ENCODE assay signal across 23 cellular contexts in genomic region chr5:33530183-33530962, GRCh38.
DNase-seq lines count a peak whose midpoint lies in the region; TF ChIP-seq lines count a peak whose summit lies in the region.
"Had no signal": no experiment of that assay in that cellular context is flagged by ENCODE, and none has a peak within 500 bp of the region (broad histone marks: within the 10 kb centered on the region; RNA-seq: fewer than 3 reads in every experiment).

No MANE protein-coding gene starts in this region.

- H3K27ac ChIP-seq in BLaER1 treated with 17β-estradiol and CSF1 and Interleukin-3, amounts not matched to agents 10 nM and 100 nM, result no peak overlapping the region
- H3K27ac ChIP-seq in breast epithelium, result no peak overlapping the region
- H3K27ac ChIP-seq: thyroid gland had no signal

- no peaks in the 10 kb centered on the region for H4K20me1 ChIP-seq in BLaER1 treated with 17β-estradiol and CSF1 and Interleukin-3, amounts not matched to agents 10 nM and 100 nM

- no peak for TF ChIP-seq POLR2A in breast epithelium (IDR thresholded peaks at IDR 0.05)

- H3K4me3 ChIP-seq in BLaER1 treated with 17β-estradiol and CSF1 and Interleukin-3, amounts not matched to agents 10 nM and 100 nM, result no peak overlapping the region
- H3K4me3 ChIP-seq in H7 (ENCODE audit: insufficient read depth, low read depth, low read length), result no peak overlapping the region
- no peak overlapping the region for H3K4me3 ChIP-seq in Caco-2 (ENCODE audit: low read depth, low read length)
- no peak overlapping the region for H3K4me3 ChIP-seq in breast epithelium
- H3K4me3 ChIP-seq: thyroid gland had no signal

- no peaks in the 10 kb centered on the region for H3K36me3 ChIP-seq in BLaER1 treated with 17β-estradiol and CSF1 and Interleukin-3, amounts not matched to agents 10 nM and 100 nM
- H3K36me3 ChIP-seq in H7 (replicated peaks; ENCODE audit: control insufficient read depth, insufficient read depth, low read length), result no peaks in the 10 kb centered on the region
- no peaks in the 10 kb centered on the region for H3K36me3 ChIP-seq in Caco-2 (ENCODE audit: control insufficient read depth, insufficient read depth, low read length)
- H3K36me3 ChIP-seq in breast epithelium, result no peaks in the 10 kb centered on the region
- H3K36me3 ChIP-seq: thyroid gland had no signal

- H3K27me3 Mint-ChIP-seq in Caco-2 (ENCODE audit: insufficient read depth, unreplicated experiment), result peaks cover 9% of the 10 kb centered on the region
- H3K27me3 Mint-ChIP-seq: activated CD4-positive, alpha-beta T cell treated with anti-CD3 and anti-CD28 coated beads, Interleukin-2, amount 10 ng/mL, durations not matched to agents 7 days and 5 days had no signal

- H3K4me1 ChIP-seq in BLaER1 treated with 17β-estradiol and CSF1 and Interleukin-3, amounts not matched to agents 10 nM and 100 nM, result peaks cover 0 to 16% (median 14%) of the 10 kb centered on the region in 10 experiments; a peak in 16 of 20 replicates
- H3K4me1 ChIP-seq in Caco-2, result no peaks in the 10 kb centered on the region
- H3K4me1 ChIP-seq in breast epithelium, result no peaks in the 10 kb centered on the region

- H3K4me2 ChIP-seq in BLaER1 treated with 17β-estradiol and CSF1 and Interleukin-3, amounts not matched to agents 10 nM and 100 nM, result peak overlapping the region in 9 of 11 experiments; percentile 23 to 49 (median 41); a peak in 16 of 22 replicates

- CTCF ChIA-PET in Caco-2 (lab: Charles Lee), result no interaction called here

- intact Hi-C loops in Caco-2 (cut with micrococcal nuclease; ENCODE audit: unreplicated experiment) (no loop called here), breast epithelium (cut with DNase I; ENCODE audit: low total_unique reads) (no loop called here)

- no peaks in the 10 kb centered on the region for H3K4me1 Mint-ChIP-seq in Caco-2 (ENCODE audit: low read depth, unreplicated experiment)
- H3K4me1 Mint-ChIP-seq: activated CD4-positive, alpha-beta T cell treated with anti-CD3 and anti-CD28 coated beads, Interleukin-2, amount 10 ng/mL, durations not matched to agents 7 days and 5 days; immature natural killer cell had no signal

- no peak overlapping the region for H3K4me3 Mint-ChIP-seq in Caco-2 (ENCODE audit: unreplicated experiment)
- H3K4me3 Mint-ChIP-seq: activated CD4-positive, alpha-beta T cell treated with anti-CD3 and anti-CD28 coated beads, Interleukin-2, amount 10 ng/mL, durations not matched to agents 7 days and 5 days; IgD-negative memory B cell; immature natural killer cell had no signal

- POLR2A ChIA-PET in Caco-2 (lab: Charles Lee), result no interaction called here

- TF ChIP-seq CTCF in Caco-2 (IDR thresholded peaks at IDR 0.05; ENCODE audit: insufficient read depth in 1 of 2, low read depth in 1 of 2, low read length in 1 of 2, severe bottlenecking in 1 of 2, unreplicated experiment in 1 of 2) (no peak), breast epithelium (IDR thresholded peaks at IDR 0.05) (no peak)

- H3K9ac ChIP-seq in BLaER1 treated with 17β-estradiol and CSF1 and Interleukin-3, amounts not matched to agents 10 nM and 100 nM, result no peak overlapping the region

- H3K36me3 Mint-ChIP-seq in Caco-2 (ENCODE audit: insufficient read depth, unreplicated experiment), result no peaks in the 10 kb centered on the region
- H3K36me3 Mint-ChIP-seq: IgD-negative memory B cell, immature natural killer cell had no signal

- H3K9me3 Mint-ChIP-seq in Caco-2 (ENCODE audit: unreplicated experiment), result no peaks in the 10 kb centered on the region
- H3K9me3 Mint-ChIP-seq: activated CD4-positive, alpha-beta T cell treated with anti-CD3 and anti-CD28 coated beads, Interleukin-2, amount 10 ng/mL, durations not matched to agents 7 days and 5 days had no signal

- no peaks in the 10 kb centered on the region for H3K27me3 ChIP-seq in BLaER1 treated with 17β-estradiol and CSF1 and Interleukin-3, amounts not matched to agents 10 nM and 100 nM
- no peaks in the 10 kb centered on the region for H3K27me3 ChIP-seq in H7 (ENCODE audit: control insufficient read depth, insufficient read depth, low read length)
- no peaks in the 10 kb centered on the region for H3K27me3 ChIP-seq in Caco-2 (replicated peaks; ENCODE audit: control insufficient read depth, insufficient read depth, low read length)
- no peaks in the 10 kb centered on the region for H3K27me3 ChIP-seq in breast epithelium
- H3K27me3 ChIP-seq: thyroid gland had no signal

- DNase-seq in H7 (peak; percentile 49), RPMI8226 (peak; percentile 2), iPS-NIHi11 (ENCODE audit: low spot score) (peak; percentile 28), Caco-2 (no peak), breast epithelium (ENCODE audit: low spot score in 2 of 2) (no peak)
- DNase-seq in activated naive CD4-positive, alpha-beta T cell treated with Interleukin-2 at 50 U/mL for 16 hours, result no peak
- no peak for DNase-seq in activated CD4-positive, alpha-beta T cell treated with anti-CD3 and anti-CD28 coated beads, Interleukin-2, amount 50 U/mL, for 1 hour
- DNase-seq: activated CD4-positive, alpha-beta T cell treated with anti-CD3 and anti-CD28 coated beads, Interleukin-2, amount 10 ng/mL, durations not matched to agents 7 days and 5 days; activated gamma-delta T cell; amniotic stem cell; COR-L47; effector CD4-positive, alpha-beta T cell; HCEC 1CT; immature natural killer cell; NCI-H187 treated with DMSO at 0.1 percent for 48 hours; NCI-H226; NK-92 treated with Interleukin-12 subunit alpha and Interleukin-12 subunit beta, amount 100 ng/mL, for 24 hours; nucleus accumbens; retina; T-helper 1 cell; thyroid gland had no signal

- BruUV-seq in Caco-2 (replicated peaks; lab: Mats Ljungman, UMichigan), result no TSS peak

- no peaks in the 10 kb centered on the region for H3K9me3 ChIP-seq in BLaER1 treated with 17β-estradiol and CSF1 and Interleukin-3, amounts not matched to agents 10 nM and 100 nM (replicated peaks in 1 of 11)
- no peaks in the 10 kb centered on the region for H3K9me3 ChIP-seq in Caco-2
- H3K9me3 ChIP-seq in breast epithelium, result no peaks in the 10 kb centered on the region
- H3K9me3 ChIP-seq: thyroid gland had no signal

- H3K27ac Mint-ChIP-seq in Caco-2 (ENCODE audit: unreplicated experiment), result no peak overlapping the region
- H3K27ac Mint-ChIP-seq: activated CD4-positive, alpha-beta T cell treated with anti-CD3 and anti-CD28 coated beads, Interleukin-2, amount 10 ng/mL, durations not matched to agents 7 days and 5 days; IgD-negative memory B cell; immature natural killer cell had no signal

Comparison
In these comparisons a context has a peak if more than half of its experiments do, and no peak if none do; other contexts are left out.
1. DNase-seq: peak in H7 (single experiment), RPMI8226 (single experiment) and iPS-NIHi11 (single experiment); none in activated naive CD4-positive, alpha-beta T cell treated with Interleukin-2 at 50 U/mL for 16 hours (single experiment), Caco-2 (0 of 2), breast epithelium (0 of 2) and activated CD4-positive, alpha-beta T cell treated with anti-CD3 and anti-CD28 coated beads, Interleukin-2, amount 50 U/mL, for 1 hour (single experiment).